In genomic region chr3:49104427-49105291, GRCh38 we compare ENCODE assay signal across 8 cellular contexts. TPM values are rescaled to one million over a fixed set of nuclear protein-coding genes. Genes with fewer than 3 reads are reported as not detected.
A peak's percentile ranks its signal among the peaks of the same experiment; 100 is the strongest.
DNase-seq lines count a peak whose midpoint lies in the region; ATAC-seq and TF ChIP-seq lines count a peak whose summit lies in the region.

TSS of gene QARS1 (minus strand) at chr3:49104757. CDS start at chr3:49104733, 24 bp downstream.

- H3K36me3 Mint-ChIP-seq in activated T-cell treated with anti-CD3 and anti-CD28 coated beads, Interleukin-2, amount 50 U/mL, for 4 hours (ENCODE audit: insufficient read depth): peaks cover 22% of the 10 kb centered on the region

- H3K4me1 ChIP-seq in Peyer's patch (peaks cover 4 to 29% (median 10%) of the 10 kb centered on the region in 4 donors), esophagus (ENCODE audit: control insufficient read depth in 2 of 2, insufficient read depth in 2 of 2, low read length in 1 of 2) (peaks cover 5 to 11% of the 10 kb centered on the region in 2 donors), muscle layer of colon (ENCODE audit: insufficient read depth, low read length) (peaks cover 19% of the 10 kb centered on the region)

- H3K36me3 ChIP-seq in Peyer's patch (peaks cover 0 to 49% (median 0%) of the 10 kb centered on the region in 3 donors), esophagus (ENCODE audit: control insufficient read depth in 2 of 2, insufficient read depth in 2 of 2, low read length in 1 of 2) (peaks cover 22 to 45% of the 10 kb centered on the region in 2 donors), muscle layer of colon (ENCODE audit: insufficient read depth, low read length) (peaks cover 63% of the 10 kb centered on the region)

- H3K9me3 ChIP-seq in Peyer's patch (no peaks in the 10 kb centered on the region), esophagus (ENCODE audit: control insufficient read depth in 2 of 2, insufficient read depth in 1 of 2, low read depth in 1 of 2, low read length in 1 of 2) (no peaks in the 10 kb centered on the region), muscle layer of colon (ENCODE audit: low read length) (no peaks in the 10 kb centered on the region)

- peak within 1 kb of the TSS; percentile 82 to 90 (median 84) for H3K27ac ChIP-seq in Peyer's patch
- H3K27ac ChIP-seq in esophagus (ENCODE audit: low read depth in 2 of 2, low read length in 1 of 2): peak within 1 kb of the TSS; percentile 90 to 96
- peak within 1 kb of the TSS; percentile 91 for H3K27ac ChIP-seq in muscle layer of colon (ENCODE audit: low read depth, low read length)

- peak within 1 kb of the TSS; percentile 98 for H3K4me3 Mint-ChIP-seq in activated T-cell treated with anti-CD3 and anti-CD28 coated beads, Interleukin-2, amount 50 U/mL, for 4 hours

- H3K27me3 Mint-ChIP-seq in activated T-cell treated with anti-CD3 and anti-CD28 coated beads, Interleukin-2, amount 50 U/mL, for 4 hours (ENCODE audit: low read depth): no peaks in the 10 kb centered on the region

- peak; percentile 79 for ATAC-seq in GM21576 (IDR thresholded peaks at IDR 0.05; ENCODE audit: unreplicated experiment)
- ATAC-seq in activated T-cell treated with anti-CD3 and anti-CD28 coated beads, Interleukin-2, amount 50 U/mL, for 4 hours: peak; percentile 98 to 99

- H3K9ac ChIP-seq in muscle layer of colon (ENCODE audit: low read length): peak within 1 kb of the TSS; percentile 76

- DNase-seq in DMS114 treated with DMSO at 0.1 percent for 48 hours (lab: John Stamatoyannopoulos, UW; ENCODE audit: unreplicated experiment) (peak; percentile 83), KG1 (lab: John Stamatoyannopoulos, UW) (peak; percentile 87), Peyer's patch (peak; percentile 92 to 97 (median 94))
- DNase-seq in activated T-cell treated with anti-CD3 and anti-CD28 coated beads, Interleukin-2, amount 50 U/mL, for 4 hours: peak; percentile 79
- DNase-seq in stimulated activated CD8-positive, alpha-beta memory T cell treated with anti-CD3 and anti-CD28 coated beads, Interleukin-7, amount 100 ng/mL, for 1 hour (ENCODE audit: low read depth in 2 of 2): peak; percentile 72 to 82

- no peaks in the 10 kb centered on the region for H3K9me3 Mint-ChIP-seq in activated T-cell treated with anti-CD3 and anti-CD28 coated beads, Interleukin-2, amount 50 U/mL, for 4 hours

- peak; percentile 55 to 75 for TF ChIP-seq POLR2A in Peyer's patch (IDR thresholded peaks at IDR 0.05)

- H3K27me3 ChIP-seq in Peyer's patch (no peaks in the 10 kb centered on the region), esophagus (ENCODE audit: control insufficient read depth in 1 of 2, insufficient read depth in 2 of 2, low read length in 2 of 2) (no peaks in the 10 kb centered on the region), muscle layer of colon (ENCODE audit: control insufficient read depth in 1 of 2, insufficient read depth in 2 of 2, low read length in 2 of 2) (no peaks in the 10 kb centered on the region)

- 2% methylated on average over 50 of the region's 50 CpGs for WGBS in esophagus, 2 donors

- H3K4me3 ChIP-seq in Peyer's patch (peak within 1 kb of the TSS; percentile 84 to 96 (median 93)), esophagus (ENCODE audit: low read depth in 1 of 2, low read length in 2 of 2) (peak within 1 kb of the TSS; percentile 96 to 98), muscle layer of colon (ENCODE audit: low read depth in 1 of 2, low read length in 2 of 2) (peak within 1 kb of the TSS; percentile 88 to 91)

- H3K4me1 Mint-ChIP-seq in activated T-cell treated with anti-CD3 and anti-CD28 coated beads, Interleukin-2, amount 50 U/mL, for 4 hours (ENCODE audit: low read depth): peaks cover 29% of the 10 kb centered on the region

- TF ChIP-seq CTCF in Peyer's patch (IDR thresholded peaks at IDR 0.05): no peak

RNA-seq across cellular contexts. Expression of gene QARS1, which starts in this region (rescaled TPM):
- 100 to 1,000 TPM; 295 to 361 (median 342) TPM for total RNA-seq in Peyer's patch
- 100 to 1,000 TPM; 216 to 228 (median 228) TPM for total RNA-seq in activated T-cell treated with anti-CD3 and anti-CD28 coated beads, Interleukin-2, amount 50 U/mL, for 4 hours
- 100 to 1,000 TPM; 228 to 237 TPM for polyA plus RNA-seq in esophagus

Comparison
In these comparisons a context has a peak if more than half of its experiments do, and no peak if none do; other contexts are left out.
1. Peak in every context shown above with its lines: DNase-seq, ATAC-seq, H3K4me3 ChIP-seq and H3K27ac ChIP-seq.